10 cellular contexts compared by ENCODE assay signal in the genomic region with DNA sequence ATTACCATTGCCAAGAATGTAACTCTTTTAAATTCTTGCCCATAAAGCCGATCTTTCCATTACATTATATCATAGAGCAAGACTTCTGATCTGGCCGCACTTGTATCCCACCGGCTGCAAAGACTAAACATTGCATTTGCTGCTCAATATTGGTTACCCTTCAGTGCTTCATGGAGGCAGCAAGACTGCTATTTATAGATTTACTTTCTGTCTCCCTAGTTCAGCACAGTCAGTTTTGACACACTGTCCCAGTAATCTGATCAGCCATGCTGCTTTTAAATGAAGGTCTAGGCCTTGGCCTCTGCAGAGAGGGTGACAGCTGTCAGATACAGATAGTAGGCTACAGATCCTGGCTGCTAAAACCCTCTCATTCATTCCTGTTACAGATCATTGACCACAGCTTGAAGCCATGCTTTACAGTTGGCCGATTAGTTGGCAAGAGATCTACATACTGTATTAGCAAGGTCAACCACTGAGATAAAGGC.
DNase-seq lines count a peak whose midpoint lies in the region; ATAC-seq and TF ChIP-seq lines count a peak whose summit lies in the region.
"Had no signal": no experiment of that assay in that cellular context is flagged by ENCODE, and none has a peak within 500 bp of the region (broad histone marks: within the 10 kb centered on the region; RNA-seq: fewer than 3 reads in every experiment).

No MANE protein-coding gene starts in this region.

- no peak for TF ChIP-seq EP300 in SK-N-SH (IDR thresholded peaks at IDR 0.05; ENCODE audit: borderline replicate concordance in 1 of 2, low read depth in 1 of 2, low read length in 1 of 2)

- H3K9me2 ChIP-seq in SK-N-SH: no peaks in the 10 kb centered on the region

- H2BK5ac ChIP-seq in mesendoderm (ENCODE audit: low read length): no peak overlapping the region

- H3K4me3 ChIP-seq in SK-N-SH (ENCODE audit: low read depth in 2 of 2, low read length in 1 of 2) (no peak overlapping the region), mesendoderm (ENCODE audit: low read length) (no peak overlapping the region)
- H3K4me3 ChIP-seq: left lung had no signal

- TF ChIP-seq CTCF in SK-N-SH (IDR thresholded peaks at IDR 0.05): no peak

- H3F3A ChIP-seq in SK-N-SH (replicated peaks; ENCODE audit: insufficient read depth): peaks cover 9% of the 10 kb centered on the region

- H3K9ac ChIP-seq in SK-N-SH (no peak overlapping the region), mesendoderm (ENCODE audit: low read length) (no peak overlapping the region)

- H3K4me1 ChIP-seq in SK-N-SH (ENCODE audit: control insufficient read depth in 1 of 2, insufficient read depth in 2 of 2, low read depth in 1 of 2, low read length in 1 of 2): peaks cover 12 to 56% of the 10 kb centered on the region in 2 experiments
- H3K4me1 ChIP-seq in mesendoderm (ENCODE audit: control insufficient read depth, low read depth, low read length): no peaks in the 10 kb centered on the region
- H3K4me1 ChIP-seq: left lung had no signal

- H3K18ac ChIP-seq in mesendoderm (ENCODE audit: low read length): no peak overlapping the region

- no peak overlapping the region for H4K8ac ChIP-seq in mesendoderm (ENCODE audit: low read depth, low read length)

- no peak overlapping the region for H2BK120ac ChIP-seq in mesendoderm (ENCODE audit: low read depth, low read length)

- H3K4me2 ChIP-seq in SK-N-SH (no peak overlapping the region), mesendoderm (ENCODE audit: low read length) (no peak overlapping the region)

- H3K36me3 ChIP-seq in SK-N-SH (replicated peaks in 1 of 2; ENCODE audit: control insufficient read depth in 1 of 2, insufficient read depth in 2 of 2, low read length in 1 of 2) (no peaks in the 10 kb centered on the region), mesendoderm (ENCODE audit: control insufficient read depth, insufficient read depth, low read length) (no peaks in the 10 kb centered on the region)
- H3K36me3 ChIP-seq: left lung had no signal

- H4K5ac ChIP-seq in mesendoderm (ENCODE audit: low read length): no peak overlapping the region

- 82% methylated on average over 4 of the region's 4 CpGs for WGBS in SK-N-SH (ENCODE audit: low lambda C conversion rate)
- WGBS in mesendoderm (ENCODE audit: extremely low coverage, insufficient coverage, low lambda C conversion rate): no CpG with 5 or more reads among the region's 4 CpGs

- H3K79me2 ChIP-seq in SK-N-SH (ENCODE audit: insufficient read depth) (no peaks in the 10 kb centered on the region), mesendoderm (ENCODE audit: control insufficient read depth, insufficient read depth, low read length) (no peaks in the 10 kb centered on the region)

- no peak overlapping the region for H3K4ac ChIP-seq in mesendoderm (ENCODE audit: low read depth, low read length)

- DNase-seq in DMS 273 (lab: John Stamatoyannopoulos, UW; ENCODE audit: unreplicated experiment): peak; percentile 96
- DNase-seq in NCI-H187 treated with DMSO at 0.1 percent for 48 hours (lab: John Stamatoyannopoulos, UW): peak; percentile 72
- DNase-seq in SK-N-SH: no peak
- peak; percentile 52 for DNase-seq in mesendoderm
- no peak for DNase-seq in activated CD8-positive, alpha-beta memory T cell treated with anti-CD3 and anti-CD28 coated beads, Interleukin-2, amount 50 U/mL, for 48 hours
- no peak for DNase-seq in stimulated activated CD4-positive, alpha-beta T cell treated with anti-CD3 and anti-CD28 coated beads, Interleukin-4, amount 100 ng/mL, for 1 hour
- DNase-seq in left colon: no peak
- DNase-seq: activated T-cell treated with anti-CD3 and anti-CD28 coated beads, Interleukin-2, amount 50 U/mL, for 24 hours; left lung had no signal

- no peaks in the 10 kb centered on the region for H3K9me3 ChIP-seq in SK-N-SH
- H3K9me3 ChIP-seq: left lung had no signal

- H4K20me1 ChIP-seq in SK-N-SH (ENCODE audit: insufficient read depth): no peaks in the 10 kb centered on the region

- H3K27me3 ChIP-seq in SK-N-SH (ENCODE audit: insufficient read depth) (no peaks in the 10 kb centered on the region), mesendoderm (ENCODE audit: insufficient read depth, low read length, poor library complexity) (no peaks in the 10 kb centered on the region)
- H3K27me3 ChIP-seq: left lung had no signal

- H2AK5ac ChIP-seq in mesendoderm (ENCODE audit: low read length): no peak overlapping the region

- H3K79me1 ChIP-seq in mesendoderm (ENCODE audit: low read length): no peaks in the 10 kb centered on the region

- TF ChIP-seq RAD21 in SK-N-SH (IDR thresholded peaks at IDR 0.05; ENCODE audit: low read length): no peak

- POLR2A ChIA-PET in SK-N-SH (lab: Yijun Ruan, JAX): interaction anchor here (0.6 kb wide), 1 partner anchor 125 kb away, joined by 4 read pairs; no protein-coding TSS in a partner anchor

- intact Hi-C loops in left colon (cut with DNase I, micrococcal nuclease): no loop called here

- H3K56ac ChIP-seq in mesendoderm (ENCODE audit: low read length): no peak overlapping the region

- ATAC-seq in HG03159 (IDR thresholded peaks at IDR 0.05; ENCODE audit: unreplicated experiment): no peak
- no peak for ATAC-seq in left colon
- ATAC-seq: left lung had no signal

- CTCF ChIA-PET in SK-N-SH (lab: Yijun Ruan, JAX): interaction anchor here (0.6 to 0.7 kb wide), 2 partner anchors 15 to 93 kb away, joined by 3 read pairs; no protein-coding TSS in a partner anchor

- H3K23ac ChIP-seq in mesendoderm (ENCODE audit: low read length): no peak overlapping the region

- H3K27ac ChIP-seq in SK-N-SH (ENCODE audit: low read depth in 2 of 2, low read length in 1 of 2) (no peak overlapping the region; a peak in 1 of 4 replicates), mesendoderm (ENCODE audit: low read depth, low read length) (no peak overlapping the region)
- H3K27ac ChIP-seq: left lung had no signal

- no peak overlapping the region for H2BK15ac ChIP-seq in mesendoderm (replicated peaks; ENCODE audit: low read depth)

- no peak overlapping the region for H2AFZ ChIP-seq in SK-N-SH (ENCODE audit: low read depth)

TF ChIP-seq in SK-N-SH, 30 proteins besides CTCF, POLR2A, EP300 and RAD21:
- TF ChIP-seq SMC3 (IDR thresholded peaks at IDR 0.05; ENCODE audit: low read depth, low read length): no peak
- peak; percentile 88 for TF ChIP-seq MXI1 (IDR thresholded peaks at IDR 0.05; ENCODE audit: low read depth, low read length)

Comparison
In these comparisons a context has a peak if more than half of its experiments do, and no peak if none do; other contexts are left out.
1. DNase-seq: peak in DMS 273 (single experiment), NCI-H187 treated with DMSO at 0.1 percent for 48 hours (single experiment) and mesendoderm (single experiment); none in SK-N-SH (single experiment), activated CD8-positive, alpha-beta memory T cell treated with anti-CD3 and anti-CD28 coated beads, Interleukin-2, amount 50 U/mL, for 48 hours (single experiment), stimulated activated CD4-positive, alpha-beta T cell treated with anti-CD3 and anti-CD28 coated beads, Interleukin-4, amount 100 ng/mL, for 1 hour (single experiment) and left colon (0 of 2).